8 cellular contexts compared by ENCODE assay signal in genomic region chrX:149512225-149512885, GRCh38. TPM values are rescaled to one million over a fixed set of nuclear protein-coding genes. Genes with fewer than 3 reads are reported as not detected.
DNase-seq lines count a peak whose midpoint lies in the region; ATAC-seq and TF ChIP-seq lines count a peak whose summit lies in the region.

No MANE protein-coding gene starts in this region.

- H3K4me1 ChIP-seq in mucosa of descending colon (ENCODE audit: low read depth) (no peaks in the 10 kb centered on the region), upper lobe of left lung (no peaks in the 10 kb centered on the region)

- H3K4me3 ChIP-seq in mucosa of descending colon (no peak overlapping the region), upper lobe of left lung (no peak overlapping the region)

- no peak overlapping the region for H3K4me3 Mint-ChIP-seq in endothelial cell (ENCODE audit: unreplicated experiment)

- TF ChIP-seq EP300 in upper lobe of left lung (IDR thresholded peaks at IDR 0.05) = no peak

- H3K27ac Mint-ChIP-seq in endothelial cell (ENCODE audit: unreplicated experiment) = no peak overlapping the region

- TF ChIP-seq POLR2A in upper lobe of left lung (IDR thresholded peaks at IDR 0.05) = no peak

- H3K9me3 ChIP-seq in mucosa of descending colon (no peaks in the 10 kb centered on the region), upper lobe of left lung (no peaks in the 10 kb centered on the region)

- H3K9me3 Mint-ChIP-seq in endothelial cell (ENCODE audit: unreplicated experiment) = no peaks in the 10 kb centered on the region

- H3K4me1 Mint-ChIP-seq in endothelial cell (ENCODE audit: unreplicated experiment) = peaks cover 15% of the 10 kb centered on the region

- DNase-seq in AG20443 (ENCODE audit: low spot score) (peak; percentile 45), NCI-H2196 treated with DMSO at 0.1 percent for 48 hours (lab: John Stamatoyannopoulos, UW; ENCODE audit: unreplicated experiment) (peak; percentile 25), endothelial cell (ENCODE audit: low spot score) (peak; percentile 56), mucosa of descending colon (peak in 2 of 3 donors; percentile 61 to 72), upper lobe of left lung (peak in 1 of 2 donors; percentile 63)
- peak; percentile 42 to 49 for DNase-seq in activated CD4-positive, alpha-beta T cell treated with anti-CD3 and anti-CD28 coated beads, Interleukin-2, amount 50 U/mL, for 4 hours

- no peak overlapping the region for H3K27ac ChIP-seq in upper lobe of left lung

- TF ChIP-seq CTCF in endothelial cell (IDR thresholded peaks at IDR 0.05; ENCODE audit: unreplicated experiment) (peak; percentile 56), mucosa of descending colon (IDR thresholded peaks at IDR 0.05) (no peak), upper lobe of left lung (IDR thresholded peaks at IDR 0.05) (peak in 5 of 6 experiments; percentile 36 to 59 (median 52))

- ATAC-seq in GM18519 (IDR thresholded peaks at IDR 0.05; ENCODE audit: low FRiP score, unreplicated experiment) = peak; percentile 60
- ATAC-seq in HG03025 (IDR thresholded peaks at IDR 0.05; ENCODE audit: low FRiP score, unreplicated experiment) = peak; percentile 78
- peak; percentile 89 for ATAC-seq in mucosa of descending colon
- peak; percentile 57 to 85 for ATAC-seq in upper lobe of left lung (ENCODE audit: low FRiP score in 2 of 2)

- H3K27me3 Mint-ChIP-seq in endothelial cell (ENCODE audit: unreplicated experiment) = peaks cover 5% of the 10 kb centered on the region

- no peaks in the 10 kb centered on the region for H3K27me3 ChIP-seq in upper lobe of left lung

- intact Hi-C loops in mucosa of descending colon (cut with DNase I, micrococcal nuclease) = no loop called here

- peaks cover 3% of the 10 kb centered on the region for H3K36me3 Mint-ChIP-seq in endothelial cell (ENCODE audit: low read depth, unreplicated experiment)

- no peaks in the 10 kb centered on the region for H3K36me3 ChIP-seq in mucosa of descending colon (ENCODE audit: low read depth)
- H3K36me3 ChIP-seq in upper lobe of left lung = no peaks in the 10 kb centered on the region

- 71 to 100% methylated on average over 3 to 4 of the region's 4 CpGs for WGBS in upper lobe of left lung, 2 donors

RNA-seq across cellular contexts. Expression of gene IDS, which starts 7.2 kb away (rescaled TPM):
- total RNA-seq in endothelial cell (ENCODE audit: unreplicated experiment) (99.2 TPM), mucosa of descending colon (10 to 100 TPM; 38.7 to 84.3 (median 54.7) TPM), upper lobe of left lung (100 to 1,000 TPM in 3 of 6 donors, 10 to 100 TPM in 3; 77.5 to 130 (median 97.5) TPM)

RNA-seq across cellular contexts. Expression of gene EOLA1, which starts 28.5 kb away (rescaled TPM):
- 57.4 TPM for total RNA-seq in endothelial cell (ENCODE audit: unreplicated experiment)
- total RNA-seq in mucosa of descending colon = 10 to 100 TPM; 29.1 to 36.9 (median 34.0) TPM
- 10 to 100 TPM; 12.2 to 30.5 (median 17.2) TPM for total RNA-seq in upper lobe of left lung

RNA-seq across cellular contexts. Expression of gene HSFX3, which starts 37.4 kb away (rescaled TPM):
- total RNA-seq in endothelial cell (ENCODE audit: unreplicated experiment) = not detected
- total RNA-seq in mucosa of descending colon = not detected
- total RNA-seq in upper lobe of left lung = not detected
